13 cellular contexts compared by ENCODE assay signal in genomic region chr13:77389617-77389984, GRCh38.
DNase-seq lines count a peak whose midpoint lies in the region; ATAC-seq, FAIRE-seq and TF ChIP-seq lines count a peak whose summit lies in the region.
"Had no signal": no experiment of that assay in that cellular context is flagged by ENCODE, and none has a peak within 500 bp of the region (broad histone marks: within the 10 kb centered on the region; RNA-seq: fewer than 3 reads in every experiment).

No MANE protein-coding gene starts in this region.

- H3K36me3 ChIP-seq in small intestine (ENCODE audit: control insufficient read depth in 2 of 2, insufficient read depth in 2 of 2, low read length in 2 of 2): no peaks in the 10 kb centered on the region
- H3K36me3 ChIP-seq: tibial artery, WERI-Rb-1 had no signal

- H3K4me3 ChIP-seq in small intestine (ENCODE audit: low read depth in 1 of 2, low read length in 2 of 2): no peak overlapping the region
- H3K4me3 ChIP-seq: tibial artery had no signal

- H3K4me1 ChIP-seq in small intestine (ENCODE audit: control insufficient read depth in 2 of 2, insufficient read depth in 1 of 2, low read depth in 1 of 2, low read length in 1 of 2): no peaks in the 10 kb centered on the region

- no peaks in the 10 kb centered on the region for H3K27me3 ChIP-seq in small intestine (ENCODE audit: control insufficient read depth in 2 of 2, insufficient read depth in 2 of 2, low read length in 2 of 2)
- H3K27me3 ChIP-seq: tibial artery had no signal

- DNase-seq in GM20000 (ENCODE audit: low spot score) (peak; percentile 11), left kidney (ENCODE audit: low read depth, low spot score) (peak; percentile 37), small intestine (no peak), NCI-H1436 (lab: John Stamatoyannopoulos, UW) (no peak), kidney glomerular epithelial cell (lab: John Stamatoyannopoulos, UW) (no peak)
- DNase-seq: CD4-positive, alpha-beta T cell; mesenchymal stem cell; NCI-H1436 treated with DMSO at 0.1 percent for 48 hours; tibial artery; WERI-Rb-1 had no signal

- FAIRE-seq in small intestine (lab: Jason Lieb, UNC): no peak
- FAIRE-seq: astrocyte had no signal

- ATAC-seq in GM18519 (IDR thresholded peaks at IDR 0.05; ENCODE audit: low FRiP score, unreplicated experiment): peak; percentile 87
- ATAC-seq in HG03060 (IDR thresholded peaks at IDR 0.05; ENCODE audit: low read depth, unreplicated experiment): peak; percentile 50

- TF ChIP-seq CTCF in GM20000 (IDR thresholded peaks at IDR 0.05; ENCODE audit: extremely low read depth, missing control alignments): no peak

- no peaks in the 10 kb centered on the region for H3K9me3 ChIP-seq in small intestine (ENCODE audit: control insufficient read depth, low read depth)
- H3K9me3 ChIP-seq: tibial artery had no signal

- no peak overlapping the region for H3K27ac ChIP-seq in small intestine (ENCODE audit: low read depth in 1 of 2, low read length in 1 of 2)
- H3K27ac ChIP-seq: WERI-Rb-1 had no signal

Comparison
In these comparisons a context has a peak if more than half of its experiments do, and no peak if none do; other contexts are left out.
1. DNase-seq: peak in GM20000 (single experiment) and left kidney (single experiment); none in small intestine (single experiment), NCI-H1436 (single experiment) and kidney glomerular epithelial cell (single experiment).